8 cellular contexts compared by ENCODE assay signal in the genomic region with DNA sequence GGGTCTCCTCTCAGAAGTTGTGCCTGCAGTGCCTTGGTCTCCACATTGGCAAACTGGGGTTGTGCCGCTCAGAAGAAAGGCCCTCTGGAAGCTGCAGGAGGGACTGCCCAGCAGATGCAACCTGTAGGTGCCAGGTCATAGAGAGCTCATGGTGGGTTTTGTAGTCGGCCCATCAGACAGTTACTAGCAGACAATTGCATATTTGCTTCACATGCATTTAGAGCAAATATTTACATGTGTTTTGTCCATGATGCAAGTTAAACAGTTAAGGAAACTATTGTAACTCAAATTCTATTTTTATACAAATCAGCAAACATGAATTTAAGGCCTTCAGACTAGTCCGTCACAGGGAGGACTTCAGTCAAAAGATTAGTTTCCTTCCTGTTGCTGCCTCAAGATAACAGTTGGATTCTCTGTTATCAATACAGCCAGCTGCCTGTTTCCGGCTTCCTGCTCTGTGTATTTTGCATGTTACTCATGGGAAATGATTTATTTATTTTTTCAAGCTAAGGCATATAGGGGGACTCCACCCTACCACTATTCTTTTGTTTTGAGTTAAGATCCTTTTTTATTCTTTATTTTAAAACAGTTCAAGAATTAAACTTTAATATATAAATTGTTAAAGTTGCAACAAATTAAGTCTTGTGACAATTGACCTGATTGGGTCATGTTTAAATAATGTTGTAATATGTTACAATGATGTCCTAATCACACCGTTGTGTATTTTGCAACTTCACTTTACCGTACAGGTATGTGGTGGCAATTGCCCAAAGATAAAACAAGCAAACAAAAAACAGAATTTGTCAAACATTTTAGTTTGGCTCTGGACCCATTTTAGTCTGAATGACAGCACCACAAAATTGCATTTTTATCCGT.
DNase-seq lines count a peak whose midpoint lies in the region; ATAC-seq and TF ChIP-seq lines count a peak whose summit lies in the region.

No MANE protein-coding gene starts in this region.

- no peaks in the 10 kb centered on the region for H3K27me3 Mint-ChIP-seq in activated naive CD4-positive, alpha-beta T cell treated with anti-CD3 and anti-CD28 coated beads for 36 hours (ENCODE audit: low read depth)
- H3K27me3 Mint-ChIP-seq in naive B cell, result no peaks in the 10 kb centered on the region

- peak overlapping the region; percentile 60; the same call in 1 of the 2 replicates for H3K23ac ChIP-seq in IMR-90 (ENCODE audit: low read depth, low read length)

- no peak overlapping the region for H2BK15ac ChIP-seq in IMR-90 (ENCODE audit: low read depth, low read length)

- peak overlapping the region; percentile 77 for H3K4ac ChIP-seq in IMR-90 (ENCODE audit: low read depth, low read length)

- H3K4me1 Mint-ChIP-seq in activated naive CD4-positive, alpha-beta T cell treated with anti-CD3 and anti-CD28 coated beads for 36 hours (ENCODE audit: low read depth), result peaks cover 85% of the 10 kb centered on the region
- H3K4me1 Mint-ChIP-seq in naive B cell, result peaks cover 70 to 93% (median 84%) of the 10 kb centered on the region in 3 donors

- no peak overlapping the region for H3K56ac ChIP-seq in IMR-90 (ENCODE audit: extremely low read depth, insufficient read depth, low read length)

- H4K20me1 ChIP-seq in IMR-90 (ENCODE audit: insufficient read depth, low read length), result peaks cover 14% of the 10 kb centered on the region; the same call in 1 of the 2 replicates

- H3K27me3 ChIP-seq in IMR-90 (ENCODE audit: control insufficient read depth, insufficient read depth, low read length), result no peaks in the 10 kb centered on the region

- H3K27ac ChIP-seq in IMR-90 (ENCODE audit: insufficient read depth, low read length), result no peak overlapping the region

- peak overlapping the region; percentile 36; the same call in 1 of the 2 replicates for H4K91ac ChIP-seq in IMR-90 (ENCODE audit: insufficient read depth, low read depth, low read length)

- H2BK5ac ChIP-seq in IMR-90 (ENCODE audit: low read depth, low read length, poor library complexity, severe bottlenecking), result peak overlapping the region; percentile 23

- dilution Hi-C loops in IMR-90 (cut with HindIII; ENCODE audit: low sequenced_read_pairs, unreplicated experiment), result no loop called here

- peak overlapping the region; percentile 24 for H2BK20ac ChIP-seq in IMR-90 (ENCODE audit: low read depth, low read length)

- H2AFZ ChIP-seq in IMR-90 (replicated peaks; ENCODE audit: low read length, poor library complexity), result no peak overlapping the region

- H3K9me1 ChIP-seq in IMR-90 (ENCODE audit: insufficient read depth, low read length), result peaks cover 13% of the 10 kb centered on the region

- ATAC-seq in IMR-90 (ENCODE audit: low read depth) (peak; percentile 79), naive B cell (ENCODE audit: low read depth in 2 of 2) (peak; percentile 63 to 66)

- H3K27ac Mint-ChIP-seq in activated naive CD4-positive, alpha-beta T cell treated with anti-CD3 and anti-CD28 coated beads for 36 hours, result peak overlapping the region; percentile 90
- H3K27ac Mint-ChIP-seq in naive B cell, result peak overlapping the region in 5 of 6 donors; percentile 78 to 94 (median 84)

- peak overlapping the region; percentile 80; the same call in 1 of the 2 replicates for H3K14ac ChIP-seq in IMR-90 (replicated peaks; ENCODE audit: low read depth, low read length)

- H4K8ac ChIP-seq in IMR-90 (ENCODE audit: low read depth in 2 of 2, low read length in 2 of 2), result peak overlapping the region in 1 of 2 experiments; percentile 20; a peak in 1 of 4 replicates

- H3K4me3 ChIP-seq in IMR-90 (ENCODE audit: insufficient read depth, low read depth, low read length), result no peak overlapping the region

- H3K18ac ChIP-seq in IMR-90 (ENCODE audit: low read depth, low read length), result peak overlapping the region; percentile 43; the same call in 1 of the 2 replicates

- BruUV-seq in IMR-90 (replicated peaks; lab: Mats Ljungman, UMichigan), result no TSS peak

- H3K9me3 ChIP-seq in IMR-90 (ENCODE audit: control insufficient read depth, insufficient read depth, low read length), result no peaks in the 10 kb centered on the region

- H4K5ac ChIP-seq in IMR-90 (ENCODE audit: low read depth, low read length), result no peak overlapping the region; the same call in 1 of the 2 replicates

- peak overlapping the region; percentile 27 for H3K4me3 Mint-ChIP-seq in activated naive CD4-positive, alpha-beta T cell treated with anti-CD3 and anti-CD28 coated beads for 36 hours
- peak overlapping the region; percentile 56 to 85 (median 73) for H3K4me3 Mint-ChIP-seq in naive B cell

- H3K9ac ChIP-seq in IMR-90 (ENCODE audit: low read depth, low read length), result no peak overlapping the region

- H3K36me3 Mint-ChIP-seq in activated naive CD4-positive, alpha-beta T cell treated with anti-CD3 and anti-CD28 coated beads for 36 hours (ENCODE audit: low read depth), result no peaks in the 10 kb centered on the region
- H3K36me3 Mint-ChIP-seq in naive B cell, result peaks cover 0 to 6% of the 10 kb centered on the region in 2 donors

- no peak overlapping the region for H2AK9ac ChIP-seq in IMR-90 (replicated peaks; ENCODE audit: low read depth, low read length, poor library complexity)

- peak overlapping the region; percentile 85 for H2AK5ac ChIP-seq in IMR-90 (ENCODE audit: low read depth, low read length)

- in situ Hi-C loops in IMR-90 (cut with MboI; ENCODE audit: low sequenced_read_pairs), result no loop called here

- no peak overlapping the region; the same call in 1 of the 2 replicates for H3K4me2 ChIP-seq in IMR-90 (ENCODE audit: low read depth, low read length)

- POLR2A ChIA-PET in IMR-90 (lab: Charles Lee; ENCODE audit: unreplicated experiment), result no interaction called here

- CTCF ChIA-PET in activated naive CD4-positive, alpha-beta T cell treated with anti-CD3 and anti-CD28 coated beads for 36 hours (lab: Charles Lee), result interaction anchor here (1.0 to 1.7 kb wide), 5 partner anchors 10 to 49 kb away, joined by 3 to 6 read pairs (median 5); no protein-coding TSS in a partner anchor
- CTCF ChIA-PET in IMR-90 (lab: Yijun Ruan, JAX), result no interaction called here

- no CpG with 5 or more reads among the region's 7 CpGs for WGBS in IMR-90 (ENCODE audit: extremely low coverage in 2 of 2, insufficient read length in 1 of 2), 2 experiments

- peak overlapping the region; percentile 35; the same call in 1 of the 2 replicates for H2BK120ac ChIP-seq in IMR-90 (ENCODE audit: low read depth, low read length)

- TF ChIP-seq CTCF in IMR-90 (conservative IDR thresholded peaks at IDR 0.05; ENCODE audit: low read depth, low read length), result no peak

- TF ChIP-seq POLR2A in IMR-90 (IDR thresholded peaks at IDR 0.05; ENCODE audit: low read depth, low read length), result no peak

- DNase-seq in activated naive CD4-positive, alpha-beta T cell treated with anti-CD3 and anti-CD28 coated beads for 36 hours, result peak; percentile 76
- no peak for DNase-seq in activated naive CD4-positive, alpha-beta T cell treated with anti-CD3 and anti-CD28 coated beads, Interleukin-2, amount 50 U/mL, for 16 hours
- DNase-seq in IMR-90, result peak; percentile 70
- DNase-seq in central memory CD4-positive, alpha-beta T cell, result peak; percentile 56
- no peak for DNase-seq in naive B cell
- DNase-seq in SHP77 treated with DMSO at 0.1 percent for 48 hours (lab: John Stamatoyannopoulos, UW), result no peak
- no peak for DNase-seq in stimulated activated CD4-positive, alpha-beta T cell treated with anti-CD3 and anti-CD28 coated beads, Interleukin-4, amount 100 ng/mL, for 1 hour
- DNase-seq in inferior parietal cortex (ENCODE audit: extremely low spot score), result no peak

- peaks cover 4% of the 10 kb centered on the region for H3K36me3 ChIP-seq in IMR-90 (ENCODE audit: control insufficient read depth, insufficient read depth, low read length)

- no peaks in the 10 kb centered on the region for H3K9me3 Mint-ChIP-seq in activated naive CD4-positive, alpha-beta T cell treated with anti-CD3 and anti-CD28 coated beads for 36 hours
- H3K9me3 Mint-ChIP-seq in naive B cell, result no peaks in the 10 kb centered on the region

- peaks cover 52 to 88% of the 10 kb centered on the region in 2 experiments for H3K79me1 ChIP-seq in IMR-90 (ENCODE audit: low read depth in 1 of 2, low read length in 2 of 2)

- H3K4me1 ChIP-seq in IMR-90 (ENCODE audit: control insufficient read depth, insufficient read depth, low read length), result peaks cover 11% of the 10 kb centered on the region

- no peak for TF ChIP-seq RAD21 in IMR-90 (IDR thresholded peaks at IDR 0.05; ENCODE audit: low read length)

- intact Hi-C loops in activated naive CD4-positive, alpha-beta T cell treated with anti-CD3 and anti-CD28 coated beads for 36 hours (cut with micrococcal nuclease), result loop anchor here (1.0 kb wide), 6 partner anchors 9 to 91 kb away; no protein-coding TSS in a partner anchor
- intact Hi-C loops in IMR-90 (cut with micrococcal nuclease), result loop anchor here (2.0 kb wide), 1 partner anchor 13 kb away; no protein-coding TSS in a partner anchor

TF ChIP-seq in IMR-90, 13 proteins besides CTCF, POLR2A, EP300 and RAD21:
- peak; percentile 65 for TF ChIP-seq CEBPB (IDR thresholded peaks at IDR 0.05; ENCODE audit: low read depth, low read length)
- 0 out of 2 replicates have a peak, but pooled peaks have one; percentile 1 for TF ChIP-seq MAFK (IDR thresholded peaks at IDR 0.05; ENCODE audit: low read depth, low read length)
- TF ChIP-seq MAZ (IDR thresholded peaks at IDR 0.05; ENCODE audit: borderline replicate concordance, low read depth, low read length), result no peak
TF ChIP-seq in IMR-90: peak in this region for 2.

Comparison
In these comparisons a context has a peak if more than half of its experiments do, and no peak if none do; other contexts are left out.
1. DNase-seq: peak in activated naive CD4-positive, alpha-beta T cell treated with anti-CD3 and anti-CD28 coated beads for 36 hours (single experiment), IMR-90 (single experiment) and central memory CD4-positive, alpha-beta T cell (single experiment); none in activated naive CD4-positive, alpha-beta T cell treated with anti-CD3 and anti-CD28 coated beads, Interleukin-2, amount 50 U/mL, for 16 hours (single experiment), naive B cell (single experiment), SHP77 treated with DMSO at 0.1 percent for 48 hours (single experiment), stimulated activated CD4-positive, alpha-beta T cell treated with anti-CD3 and anti-CD28 coated beads, Interleukin-4, amount 100 ng/mL, for 1 hour (single experiment) and inferior parietal cortex (single experiment).